19 cellular contexts compared by ENCODE assay signal in the genomic region with DNA sequence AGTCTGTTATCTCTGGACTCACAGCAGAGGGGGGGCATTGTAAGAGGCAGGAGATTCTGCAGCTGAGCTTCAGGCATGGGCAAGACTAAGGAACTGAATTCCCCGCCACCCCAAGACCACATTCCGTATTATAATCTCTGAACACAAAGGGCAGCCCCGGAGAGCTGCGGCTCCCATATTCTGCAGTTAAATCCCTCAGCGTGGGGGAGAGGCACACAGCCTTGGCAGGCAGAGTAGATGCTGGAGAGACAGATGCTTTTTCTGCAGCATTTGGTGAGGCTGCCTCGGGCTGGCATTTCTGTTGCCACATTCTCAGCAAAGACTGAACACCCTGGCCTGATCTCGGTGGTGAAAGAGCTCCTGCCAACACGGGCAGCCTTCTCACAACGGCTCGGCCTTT. TPM values are rescaled to one million over a fixed set of nuclear protein-coding genes. Genes with fewer than 3 reads are reported as not detected.
DNase-seq lines count a peak whose midpoint lies in the region; ATAC-seq, FAIRE-seq and TF ChIP-seq lines count a peak whose summit lies in the region.
"Had no signal": no experiment of that assay in that cellular context is flagged by ENCODE, and none has a peak within 500 bp of the region (broad histone marks: within the 10 kb centered on the region; RNA-seq: fewer than 3 reads in every experiment).

No MANE protein-coding gene starts in this region.

- H3K4me1 Mint-ChIP-seq in neural progenitor cell = peaks cover 32% of the 10 kb centered on the region

- CTCF ChIA-PET in HepG2 (lab: Yijun Ruan, JAX; ENCODE audit: low intra/inter-chr PET ratio, low total read pairs) = no interaction called here

- no peak for FAIRE-seq in HepG2 (lab: Jason Lieb, UNC)
- FAIRE-seq: colon had no signal

- in situ Hi-C loops in HepG2 (cut with HindIII; ENCODE audit: extremely low pct_ligation_motif_present, low pct_unique_long_range_greater_than_20kb) = no loop called here
- in situ Hi-C loops in GM13976 (cut with MboI; ENCODE audit: low sequenced_read_pairs, unreplicated experiment) = no loop called here

- no peak for TF ChIP-seq EP300 in HepG2 (IDR thresholded peaks at IDR 0.05; ENCODE audit: low read depth in 2 of 2, low read length in 2 of 2)
- TF ChIP-seq EP300 in HepG2 (CRISPR knock-in tag; IDR thresholded peaks at IDR 0.05; ENCODE audit: borderline replicate concordance) = no peak

- peak overlapping the region; percentile 78 for H3K4me3 Mint-ChIP-seq in neural progenitor cell
- H3K4me3 Mint-ChIP-seq: activated CD4-positive, alpha-beta memory T cell treated with anti-CD3 and anti-CD28 coated beads for 36 hours; natural killer cell treated with Interleukin-12 subunit alpha and Interleukin-12 subunit beta and Interleukin-15 and Interleukin-18, amount 100 ng/mL, for 72 hours; T-helper 2 cell treated with Interferon-gamma antibody and Interleukin-4, amounts not matched to agents 5 μg/mL and 100 μg/mL, for 36 hours had no signal

- H3F3A ChIP-seq in neural progenitor cell (ENCODE audit: low read depth) = peaks cover 59% of the 10 kb centered on the region

- H3K4me1 ChIP-seq in HepG2 (ENCODE audit: insufficient read depth, low read length) (peaks cover 38% of the 10 kb centered on the region), right lobe of liver (no peaks in the 10 kb centered on the region), neural progenitor cell (peaks cover 33% of the 10 kb centered on the region)
- H3K4me1 ChIP-seq: Peyer's patch had no signal

- no peaks in the 10 kb centered on the region for H3K9me3 Mint-ChIP-seq in neural progenitor cell
- H3K9me3 Mint-ChIP-seq: activated CD4-positive, alpha-beta memory T cell treated with anti-CD3 and anti-CD28 coated beads for 36 hours; natural killer cell treated with Interleukin-12 subunit alpha and Interleukin-12 subunit beta and Interleukin-15 and Interleukin-18, amount 100 ng/mL, for 72 hours; T-helper 2 cell treated with Interferon-gamma antibody and Interleukin-4, amounts not matched to agents 5 μg/mL and 100 μg/mL, for 36 hours had no signal

- H3K4me2 ChIP-seq in HepG2 (ENCODE audit: low read depth, low read length) (no peak overlapping the region; the same call in 1 of the 2 replicates), neural progenitor cell (peak overlapping the region; percentile 83)

- no TSS peak for BruUV-seq in HepG2 (replicated peaks; lab: Mats Ljungman, UMichigan)

- DNase-seq in HepG2 (ENCODE audit: low spot score) (no peak), right lobe of liver (no peak), fibroblast of gingiva (ENCODE audit: low read depth) (peak; percentile 40), neural progenitor cell (ENCODE audit: low spot score) (peak; percentile 86), GM13976 (ENCODE audit: low spot score) (no peak), NCI-H748 (lab: John Stamatoyannopoulos, UW; ENCODE audit: unreplicated experiment) (no peak)
- DNase-seq: ACHN; activated CD4-positive, alpha-beta memory T cell treated with anti-CD3 and anti-CD28 coated beads for 36 hours; activated naive CD4-positive, alpha-beta T cell; NCI-H1048; NCI-H510A treated with DMSO at 0.1 percent for 48 hours; Peyer's patch; stimulated activated CD4-positive, alpha-beta T cell treated with anti-CD3 and anti-CD28 coated beads, Interleukin-15, amount 100 ng/mL, for 24 hours; transverse colon had no signal

- H2AFZ ChIP-seq in HepG2 (ENCODE audit: low read length) (no peak overlapping the region), neural progenitor cell (replicated peaks) (no peak overlapping the region)

- H3K36me3 Mint-ChIP-seq in neural progenitor cell = peaks cover 21% of the 10 kb centered on the region

- intact Hi-C loops in HepG2 (cut with micrococcal nuclease; ENCODE audit: unreplicated experiment) (no loop called here), right lobe of liver (cut with DNase I) (no loop called here)

- H3K4me3 ChIP-seq in HepG2 (replicated peaks in 1 of 3; ENCODE audit: insufficient read depth in 1 of 3, low read depth in 2 of 3, low read length in 3 of 3) (no peak overlapping the region), right lobe of liver (no peak overlapping the region), neural progenitor cell (peak overlapping the region; percentile 39)
- H3K4me3 ChIP-seq: Peyer's patch, transverse colon had no signal

- H4K20me1 ChIP-seq in HepG2 (ENCODE audit: insufficient read depth, low read length) (no peaks in the 10 kb centered on the region), neural progenitor cell (ENCODE audit: low read depth) (peaks cover 80% of the 10 kb centered on the region)

- peak overlapping the region; percentile 38 for H3K27ac ChIP-seq in HepG2 (ENCODE audit: extremely low read length, insufficient read depth, low read length)
- no peak overlapping the region for H3K27ac ChIP-seq in right lobe of liver
- peak overlapping the region; percentile 98 for H3K27ac ChIP-seq in neural progenitor cell
- H3K27ac ChIP-seq: Peyer's patch, transverse colon had no signal

- 80% methylated on average over 1 of the region's 10 CpGs for WGBS in HepG2 (ENCODE audit: low lambda C conversion rate)
- WGBS in right lobe of liver (ENCODE audit: insufficient coverage, low coverage, low lambda C conversion rate, missing lambda C conversion rate) = no CpG with 5 or more reads among the region's 10 CpGs

- no peak for TF ChIP-seq RAD21 in HepG2 (CRISPR knock-in tag; IDR thresholded peaks at IDR 0.05)

- TF ChIP-seq POLR2A in HepG2 (IDR thresholded peaks at IDR 0.05; ENCODE audit: insufficient read depth in 1 of 2, low read depth in 2 of 2, low read length in 2 of 2) (no peak), right lobe of liver (IDR thresholded peaks at IDR 0.05) (no peak)

- H3K27me3 Mint-ChIP-seq in neural progenitor cell (ENCODE audit: insufficient read depth, low read depth) = no peaks in the 10 kb centered on the region
- H3K27me3 Mint-ChIP-seq: activated CD4-positive, alpha-beta memory T cell treated with anti-CD3 and anti-CD28 coated beads for 36 hours; natural killer cell treated with Interleukin-12 subunit alpha and Interleukin-12 subunit beta and Interleukin-15 and Interleukin-18, amount 100 ng/mL, for 72 hours had no signal

- POLR2A ChIA-PET in HepG2 (lab: Yijun Ruan, JAX) = interaction anchor here (1.3 to 2.2 kb wide), 8 partner anchors 9 to 103 kb away, joined by 3 to 18 read pairs (median 6); a partner anchor contains a TSS

- H3K9ac ChIP-seq in HepG2 (ENCODE audit: insufficient read depth, low read depth, low read length) = no peak overlapping the region
- H3K9ac ChIP-seq in neural progenitor cell = no peak overlapping the region

- TF ChIP-seq CTCF in HepG2 (CRISPR knock-in tag; IDR thresholded peaks at IDR 0.05) (no peak), right lobe of liver (IDR thresholded peaks at IDR 0.05) (no peak), neural progenitor cell (IDR thresholded peaks at IDR 0.05) (no peak), GM13976 (IDR thresholded peaks at IDR 0.05; ENCODE audit: borderline replicate concordance, control extremely low read depth, extremely low read depth, insufficient read depth, missing control alignments) (no peak)

- H3K27ac Mint-ChIP-seq in neural progenitor cell = peak overlapping the region; percentile 95
- H3K27ac Mint-ChIP-seq: activated CD4-positive, alpha-beta memory T cell treated with anti-CD3 and anti-CD28 coated beads for 36 hours; T-helper 2 cell treated with Interferon-gamma antibody and Interleukin-4, amounts not matched to agents 5 μg/mL and 100 μg/mL, for 36 hours had no signal

- peaks cover 7 to 43% of the 10 kb centered on the region in 2 experiments for H3K36me3 ChIP-seq in HepG2 (replicated peaks in 1 of 2; ENCODE audit: control insufficient read depth in 1 of 2, insufficient read depth in 2 of 2, low read length in 2 of 2)
- no peaks in the 10 kb centered on the region for H3K36me3 ChIP-seq in right lobe of liver
- no peaks in the 10 kb centered on the region for H3K36me3 ChIP-seq in neural progenitor cell
- H3K36me3 ChIP-seq: Peyer's patch, transverse colon had no signal

- H3K79me2 ChIP-seq in HepG2 (ENCODE audit: insufficient read depth, low read length) = peaks cover 40% of the 10 kb centered on the region
- H3K79me2 ChIP-seq in neural progenitor cell (ENCODE audit: low read depth) = peaks cover 96% of the 10 kb centered on the region

- peak; percentile 48; the same call in 2 of the 3 replicates for ATAC-seq in HepG2
- no peak for ATAC-seq in right lobe of liver
- no peak for ATAC-seq in GM19324 (IDR thresholded peaks at IDR 0.05; ENCODE audit: low FRiP score, unreplicated experiment)
- no peak for ATAC-seq in HG03521 (IDR thresholded peaks at IDR 0.05; ENCODE audit: unreplicated experiment)
- ATAC-seq: natural killer cell treated with Interleukin-12 subunit alpha and Interleukin-12 subunit beta and Interleukin-15 and Interleukin-18, amount 100 ng/mL, for 72 hours had no signal

- no peaks in the 10 kb centered on the region for H3K9me3 ChIP-seq in HepG2 (ENCODE audit: low read length)
- H3K9me3 ChIP-seq in right lobe of liver = no peaks in the 10 kb centered on the region
- H3K9me3 ChIP-seq in neural progenitor cell (ENCODE audit: low read depth) = no peaks in the 10 kb centered on the region
- H3K9me3 ChIP-seq: Peyer's patch, transverse colon had no signal

- no peaks in the 10 kb centered on the region for H3K27me3 ChIP-seq in HepG2 (ENCODE audit: control insufficient read depth in 1 of 2, insufficient read depth in 2 of 2, low read length in 2 of 2)
- H3K27me3 ChIP-seq in right lobe of liver = no peaks in the 10 kb centered on the region
- no peaks in the 10 kb centered on the region for H3K27me3 ChIP-seq in neural progenitor cell
- H3K27me3 ChIP-seq: Peyer's patch, transverse colon had no signal

RNA-seq across cellular contexts. Expression of a gene that starts 12.9 kb away (rescaled TPM):
- total RNA-seq in HepG2 (2016; rRNA removed; fragmentation: Illumina TruSeq; extraction: Trizol) (27.3 and 34.8 TPM in 2 replicates), right lobe of liver (1 to 10 TPM; 3.1 to 9.2 (median 3.5) TPM), neural progenitor cell (ENCODE audit: low replicate concordance) (37.5 and 82.1 TPM in 2 replicates)
- 18.8 and 20.2 TPM in 2 replicates for total RNA-seq in HepG2 (2016; cell fraction: cytosol; rRNA removed; fragmentation: Illumina TruSeq; extraction: Trizol; ENCODE audit: low read depth)
- total RNA-seq in HepG2 (2016; cell fraction: insoluble cytoplasmic fraction; rRNA removed; fragmentation: Illumina TruSeq; extraction: Trizol) = 19.1 and 34.6 TPM in 2 replicates
- total RNA-seq in HepG2 (2016; cell fraction: membrane; rRNA removed; fragmentation: Illumina TruSeq; extraction: Trizol) = 20.4 and 23.9 TPM in 2 replicates
- total RNA-seq in HepG2 (2016; cell fraction: nucleus; rRNA removed; fragmentation: Illumina TruSeq; extraction: Trizol) = 25.6 and 26.6 TPM in 2 replicates
- 11.0 and 13.1 TPM in 2 replicates for polyA plus RNA-seq in HepG2 (2011; rRNA removed)
- 5.7 and 16.6 TPM in 2 replicates for polyA plus RNA-seq in HepG2 (2011; cell fraction: cytosol; rRNA removed)
- 41.7 and 67.3 TPM in 2 replicates for polyA plus RNA-seq in HepG2 (2011; cell fraction: nucleus; rRNA removed)
- polyA plus RNA-seq in HepG2 (2012) = 6.8 and 11.8 TPM in 2 replicates
- polyA plus RNA-seq in HepG2 (2016; cell fraction: cytosol; fragmentation: Illumina TruSeq; extraction: Trizol; ENCODE audit: low read depth) = 4.9 and 5.2 TPM in 2 replicates
- 23.0 and 29.8 TPM in 2 replicates for polyA plus RNA-seq in HepG2 (2016; cell fraction: insoluble cytoplasmic fraction; fragmentation: Illumina TruSeq; extraction: Trizol; ENCODE audit: low read depth)
- polyA plus RNA-seq in HepG2 (2016; cell fraction: membrane; fragmentation: Illumina TruSeq; extraction: Trizol; ENCODE audit: low read depth) = 9.0 and 10.1 TPM in 2 replicates
- polyA plus RNA-seq in HepG2 (2016; cell fraction: nucleus; fragmentation: Illumina TruSeq; extraction: Trizol; ENCODE audit: insufficient read depth, low read depth) = 57.2 and 60.7 TPM in 2 replicates
- 26.8 and 48.0 TPM in 2 replicates for polyA minus RNA-seq in HepG2 (2011; rRNA and poly(A)+ RNA removed; ENCODE audit: low replicate concordance)
- polyA minus RNA-seq in HepG2 (2011; cell fraction: cytosol; rRNA and poly(A)+ RNA removed) = 7.6 and 9.2 TPM in 2 replicates
- polyA minus RNA-seq in HepG2 (2011; cell fraction: nucleus; rRNA and poly(A)+ RNA removed) = 13.2 and 17.5 TPM in 2 replicates

RNA-seq across cellular contexts. Expression of a gene that starts 15.0 kb away (rescaled TPM):
- 26.7 and 33.0 TPM in 2 replicates for total RNA-seq in HepG2 (2016; rRNA removed; fragmentation: Illumina TruSeq; extraction: Trizol)
- total RNA-seq in HepG2 (2016; cell fraction: cytosol; rRNA removed; fragmentation: Illumina TruSeq; extraction: Trizol; ENCODE audit: low read depth) = 13.7 and 15.7 TPM in 2 replicates
- 24.6 and 34.8 TPM in 2 replicates for total RNA-seq in HepG2 (2016; cell fraction: insoluble cytoplasmic fraction; rRNA removed; fragmentation: Illumina TruSeq; extraction: Trizol)
- 29.5 and 35.2 TPM in 2 replicates for total RNA-seq in HepG2 (2016; cell fraction: membrane; rRNA removed; fragmentation: Illumina TruSeq; extraction: Trizol)
- total RNA-seq in HepG2 (2016; cell fraction: nucleus; rRNA removed; fragmentation: Illumina TruSeq; extraction: Trizol) = 16.4 and 18.3 TPM in 2 replicates
- polyA plus RNA-seq in HepG2 (2011; rRNA removed) = 45.1 and 52.3 TPM in 2 replicates
- 35.9 and 53.9 TPM in 2 replicates for polyA plus RNA-seq in HepG2 (2011; cell fraction: cytosol; rRNA removed)
- polyA plus RNA-seq in HepG2 (2011; cell fraction: nucleus; rRNA removed) = 63.6 and 70.8 TPM in 2 replicates
- polyA plus RNA-seq in HepG2 (2012) = 50.6 and 52.1 TPM in 2 replicates
- 29.2 and 32.7 TPM in 2 replicates for polyA plus RNA-seq in HepG2 (2016; cell fraction: cytosol; fragmentation: Illumina TruSeq; extraction: Trizol; ENCODE audit: low read depth)
- 56.5 and 70.3 TPM in 2 replicates for polyA plus RNA-seq in HepG2 (2016; cell fraction: insoluble cytoplasmic fraction; fragmentation: Illumina TruSeq; extraction: Trizol; ENCODE audit: low read depth)
- 57.9 and 61.3 TPM in 2 replicates for polyA plus RNA-seq in HepG2 (2016; cell fraction: membrane; fragmentation: Illumina TruSeq; extraction: Trizol; ENCODE audit: low read depth)
- polyA plus RNA-seq in HepG2 (2016; cell fraction: nucleus; fragmentation: Illumina TruSeq; extraction: Trizol; ENCODE audit: insufficient read depth, low read depth) = 52.2 and 56.7 TPM in 2 replicates
- 39.3 and 69.8 TPM in 2 replicates for polyA minus RNA-seq in HepG2 (2011; rRNA and poly(A)+ RNA removed; ENCODE audit: low replicate concordance)
- polyA minus RNA-seq in HepG2 (2011; cell fraction: cytosol; rRNA and poly(A)+ RNA removed) = 30.6 and 31.5 TPM in 2 replicates
- 19.3 and 22.8 TPM in 2 replicates for polyA minus RNA-seq in HepG2 (2011; cell fraction: nucleus; rRNA and poly(A)+ RNA removed)
- 10 to 100 TPM; 22.6 to 47.7 (median 25.2) TPM for total RNA-seq in right lobe of liver
- 25.3 and 87.0 TPM in 2 replicates for total RNA-seq in neural progenitor cell (ENCODE audit: low replicate concordance)

RNA-seq across cellular contexts. Expression of a gene that starts 42.2 kb away (rescaled TPM):
- total RNA-seq in HepG2 (2016; rRNA removed; fragmentation: Illumina TruSeq; extraction: Trizol) (33.6 and 35.5 TPM in 2 replicates), right lobe of liver (10 to 100 TPM; 47.2 to 79.1 (median 58.8) TPM), neural progenitor cell (ENCODE audit: low replicate concordance) (24.9 and 42.7 TPM in 2 replicates)
- total RNA-seq in HepG2 (2016; cell fraction: cytosol; rRNA removed; fragmentation: Illumina TruSeq; extraction: Trizol; ENCODE audit: low read depth) = 82.0 and 89.5 TPM in 2 replicates
- total RNA-seq in HepG2 (2016; cell fraction: insoluble cytoplasmic fraction; rRNA removed; fragmentation: Illumina TruSeq; extraction: Trizol) = 26.5 and 40.3 TPM in 2 replicates
- total RNA-seq in HepG2 (2016; cell fraction: membrane; rRNA removed; fragmentation: Illumina TruSeq; extraction: Trizol) = 92.4 and 97.7 TPM in 2 replicates
- 14.4 and 21.6 TPM in 2 replicates for total RNA-seq in HepG2 (2016; cell fraction: nucleus; rRNA removed; fragmentation: Illumina TruSeq; extraction: Trizol)
- 34.9 and 44.2 TPM in 2 replicates for polyA plus RNA-seq in HepG2 (2011; rRNA removed)
- 33.0 and 55.5 TPM in 2 replicates for polyA plus RNA-seq in HepG2 (2011; cell fraction: cytosol; rRNA removed)
- polyA plus RNA-seq in HepG2 (2011; cell fraction: nucleus; rRNA removed) = 41.1 and 57.2 TPM in 2 replicates
- 24.9 and 32.9 TPM in 2 replicates for polyA plus RNA-seq in HepG2 (2012)
- polyA plus RNA-seq in HepG2 (2016; cell fraction: cytosol; fragmentation: Illumina TruSeq; extraction: Trizol; ENCODE audit: low read depth) = 99.5 and 107 TPM in 2 replicates
- polyA plus RNA-seq in HepG2 (2016; cell fraction: insoluble cytoplasmic fraction; fragmentation: Illumina TruSeq; extraction: Trizol; ENCODE audit: low read depth) = 35.2 and 44.8 TPM in 2 replicates
- 107 and 115 TPM in 2 replicates for polyA plus RNA-seq in HepG2 (2016; cell fraction: membrane; fragmentation: Illumina TruSeq; extraction: Trizol; ENCODE audit: low read depth)
- polyA plus RNA-seq in HepG2 (2016; cell fraction: nucleus; fragmentation: Illumina TruSeq; extraction: Trizol; ENCODE audit: insufficient read depth, low read depth) = 46.4 and 52.3 TPM in 2 replicates
- polyA minus RNA-seq in HepG2 (2011; rRNA and poly(A)+ RNA removed; ENCODE audit: low replicate concordance) = 27.9 and 43.0 TPM in 2 replicates
- 17.5 and 20.2 TPM in 2 replicates for polyA minus RNA-seq in HepG2 (2011; cell fraction: cytosol; rRNA and poly(A)+ RNA removed)
- polyA minus RNA-seq in HepG2 (2011; cell fraction: nucleus; rRNA and poly(A)+ RNA removed) = 7.8 and 11.1 TPM in 2 replicates

RNA-seq across cellular contexts. Expression of a gene that starts 56.7 kb away (rescaled TPM):
- 47.9 and 51.1 TPM in 2 replicates for total RNA-seq in HepG2 (2016; rRNA removed; fragmentation: Illumina TruSeq; extraction: Trizol)
- total RNA-seq in HepG2 (2016; cell fraction: cytosol; rRNA removed; fragmentation: Illumina TruSeq; extraction: Trizol; ENCODE audit: low read depth) = 7.5 and 8.8 TPM in 2 replicates
- total RNA-seq in HepG2 (2016; cell fraction: insoluble cytoplasmic fraction; rRNA removed; fragmentation: Illumina TruSeq; extraction: Trizol) = 38.9 and 55.4 TPM in 2 replicates
- 11.6 and 13.8 TPM in 2 replicates for total RNA-seq in HepG2 (2016; cell fraction: membrane; rRNA removed; fragmentation: Illumina TruSeq; extraction: Trizol)
- total RNA-seq in HepG2 (2016; cell fraction: nucleus; rRNA removed; fragmentation: Illumina TruSeq; extraction: Trizol) = 29.4 and 31.2 TPM in 2 replicates
- polyA plus RNA-seq in HepG2 (2011; rRNA removed) = 20.0 and 26.0 TPM in 2 replicates
- 11.0 and 22.9 TPM in 2 replicates for polyA plus RNA-seq in HepG2 (2011; cell fraction: cytosol; rRNA removed)
- polyA plus RNA-seq in HepG2 (2011; cell fraction: nucleus; rRNA removed) = 50.4 and 56.5 TPM in 2 replicates
- polyA plus RNA-seq in HepG2 (2012) = 20.9 and 29.2 TPM in 2 replicates
- polyA plus RNA-seq in HepG2 (2016; cell fraction: cytosol; fragmentation: Illumina TruSeq; extraction: Trizol; ENCODE audit: low read depth) = 5.7 and 6.4 TPM in 2 replicates
- polyA plus RNA-seq in HepG2 (2016; cell fraction: insoluble cytoplasmic fraction; fragmentation: Illumina TruSeq; extraction: Trizol; ENCODE audit: low read depth) = 59.0 and 65.1 TPM in 2 replicates
- 8.6 and 10.8 TPM in 2 replicates for polyA plus RNA-seq in HepG2 (2016; cell fraction: membrane; fragmentation: Illumina TruSeq; extraction: Trizol; ENCODE audit: low read depth)
- 76.7 and 79.6 TPM in 2 replicates for polyA plus RNA-seq in HepG2 (2016; cell fraction: nucleus; fragmentation: Illumina TruSeq; extraction: Trizol; ENCODE audit: insufficient read depth, low read depth)
- polyA minus RNA-seq in HepG2 (2011; rRNA and poly(A)+ RNA removed; ENCODE audit: low replicate concordance) = 12.6 and 23.4 TPM in 2 replicates
- polyA minus RNA-seq in HepG2 (2011; cell fraction: cytosol; rRNA and poly(A)+ RNA removed) = 10.2 and 16.9 TPM in 2 replicates
- 12.0 and 12.8 TPM in 2 replicates for polyA minus RNA-seq in HepG2 (2011; cell fraction: nucleus; rRNA and poly(A)+ RNA removed)
- total RNA-seq in right lobe of liver = 10 to 100 TPM in 5 of 6 experiments, 1 to 10 TPM in 1; 8.4 to 16.3 (median 14.0) TPM
- total RNA-seq in neural progenitor cell (ENCODE audit: low replicate concordance) = 36.0 and 166 TPM in 2 replicates

Comparison
In these comparisons a context has a peak if more than half of its experiments do, and no peak if none do; other contexts are left out.
1. H3K27ac ChIP-seq: peak in HepG2 (single experiment) and neural progenitor cell (single experiment); none in right lobe of liver (0 of 3).
2. DNase-seq: peak in fibroblast of gingiva (single experiment) and neural progenitor cell (single experiment); none in HepG2 (single experiment), right lobe of liver (0 of 3), GM13976 (single experiment) and NCI-H748 (single experiment).